Comparison of ENCODE assay signal across 23 cellular contexts in genomic region chr5:180915924-180916323, GRCh38. TPM values are rescaled to one million over a fixed set of nuclear protein-coding genes. Genes with fewer than 3 reads are reported as not detected.
"Had no signal": no experiment of that assay in that cellular context is flagged by ENCODE, and none has a peak within 500 bp of the region (broad histone marks: within the 10 kb centered on the region; RNA-seq: fewer than 3 reads in every experiment).

No MANE protein-coding gene starts in this region.

- ATAC-seq: activated CD4-positive, CD25-positive, alpha-beta regulatory T cell treated with anti-CD3 and anti-CD28 coated beads, Interleukin-2, amount 50 U/mL, for 24 hours; activated CD8-positive, alpha-beta T cell treated with anti-CD3 and anti-CD28 coated beads, Interleukin-2, amount 10 ng/mL, durations not matched to agents 7 days and 5 days; activated naive CD8-positive, alpha-beta T cell treated with anti-CD3 and anti-CD28 coated beads, Interleukin-2, amount 50 U/mL, for 24 hours; foreskin keratinocyte; left cardiac atrium; natural killer cell; sciatic nerve; stimulated activated naive CD8-positive, alpha-beta T cell treated with anti-CD3 and anti-CD28 coated beads, Interleukin-15, amount 100 ng/mL, for 72 hours had no signal

- H3K27ac Mint-ChIP-seq: activated CD4-positive, alpha-beta T cell treated with anti-CD3 and anti-CD28 coated beads, Interleukin-2, amount 10 ng/mL, durations not matched to agents 7 days and 5 days; activated CD8-positive, alpha-beta T cell treated with anti-CD3 and anti-CD28 coated beads, Interleukin-2, amount 10 ng/mL, durations not matched to agents 7 days and 5 days; activated naive CD4-positive, alpha-beta T cell treated with anti-CD3 and anti-CD28 coated beads for 36 hours; activated naive CD8-positive, alpha-beta T cell treated with anti-CD3 and anti-CD28 coated beads, Interleukin-2, amount 50 U/mL, for 24 hours; activated T-cell treated with anti-CD3 and anti-CD28 coated beads, Interleukin-2, amount 50 U/mL, for 24 hours; activated T-helper 2 cell treated with anti-CD3 and anti-CD28 coated beads, Interferon-gamma antibody, Interleukin-2, Interleukin-4, amounts not matched to agents 10 μg/mL and 5 μg/mL and 100 μg/mL, durations not matched to agents 14 hours and 24 hours and 36 hours; brain; endodermal cell; natural killer cell; stimulated activated naive CD8-positive, alpha-beta T cell treated with anti-CD3 and anti-CD28 coated beads, Interleukin-15, amount 100 ng/mL, for 72 hours had no signal

- H3K9me3 Mint-ChIP-seq: activated naive CD4-positive, alpha-beta T cell treated with anti-CD3 and anti-CD28 coated beads for 36 hours; activated naive CD8-positive, alpha-beta T cell treated with anti-CD3 and anti-CD28 coated beads, Interleukin-2, amount 50 U/mL, for 24 hours; activated T-cell treated with anti-CD3 and anti-CD28 coated beads, Interleukin-2, amount 50 U/mL, for 24 hours; activated T-helper 2 cell treated with anti-CD3 and anti-CD28 coated beads, Interferon-gamma antibody, Interleukin-2, Interleukin-4, amounts not matched to agents 10 μg/mL and 5 μg/mL and 100 μg/mL, durations not matched to agents 14 hours and 24 hours and 36 hours; brain; endodermal cell; natural killer cell; stimulated activated naive CD8-positive, alpha-beta T cell treated with anti-CD3 and anti-CD28 coated beads, Interleukin-15, amount 100 ng/mL, for 72 hours had no signal

- FAIRE-seq: islet of Langerhans had no signal

- H3K36me3 Mint-ChIP-seq: brain, natural killer cell had no signal

- DNase-seq: activated CD4-positive, alpha-beta T cell treated with anti-CD3 and anti-CD28 coated beads, Interleukin-2, amount 10 ng/mL, durations not matched to agents 7 days and 5 days; activated CD8-positive, alpha-beta T cell treated with anti-CD3 and anti-CD28 coated beads, Interleukin-2, amount 10 ng/mL, durations not matched to agents 7 days and 5 days; activated naive CD4-positive, alpha-beta T cell treated with anti-CD3 and anti-CD28 coated beads for 36 hours; activated naive CD8-positive, alpha-beta T cell treated with anti-CD3 and anti-CD28 coated beads, Interleukin-2, amount 50 U/mL, for 24 hours; activated T-cell treated with anti-CD3 and anti-CD28 coated beads, Interleukin-2, amount 50 U/mL, for 24 hours; anterior cingulate cortex; central memory CD4-positive, alpha-beta T cell; endodermal cell; foreskin keratinocyte; glutamatergic neuron; hippocampal formation; left cardiac atrium; natural killer cell; stimulated activated CD4-positive, alpha-beta T cell treated with anti-CD3 and anti-CD28 coated beads, Interleukin-4, amount 100 ng/mL, for 1 hour; stimulated activated naive CD8-positive, alpha-beta T cell treated with anti-CD3 and anti-CD28 coated beads, Interleukin-15, amount 100 ng/mL, for 72 hours had no signal

RNA-seq across cellular contexts. Expression of gene BTNL8, which starts 17.0 kb away (rescaled TPM):
- total RNA-seq: activated CD4-positive, alpha-beta T cell treated with anti-CD3 and anti-CD28 coated beads, Interleukin-2, amount 10 ng/mL, durations not matched to agents 7 days and 5 days; activated CD8-positive, alpha-beta T cell treated with anti-CD3 and anti-CD28 coated beads, Interleukin-2, amount 10 ng/mL, durations not matched to agents 7 days and 5 days; activated naive CD4-positive, alpha-beta T cell treated with anti-CD3 and anti-CD28 coated beads for 36 hours; endodermal cell; epithelial cell of proximal tubule; fibroblast of lung; foreskin keratinocyte; smooth muscle cell had no signal
